Comparison of ENCODE assay signal across 14 cellular contexts in genomic region chr21:20662523-20662922, GRCh38.
"Had no signal": no experiment of that assay in that cellular context is flagged by ENCODE, and none has a peak within 500 bp of the region (broad histone marks: within the 10 kb centered on the region; RNA-seq: fewer than 3 reads in every experiment).

No MANE protein-coding gene starts in this region.

- H3K27me3 ChIP-seq: neutrophil had no signal

- H3K4me1 ChIP-seq: lower lobe of right lung had no signal

- H3K27ac ChIP-seq: lower lobe of right lung, neutrophil had no signal

- H3K36me3 ChIP-seq: lower lobe of right lung, neutrophil had no signal

- H3K4me3 ChIP-seq: lower lobe of right lung had no signal

- H3K36me3 Mint-ChIP-seq: activated CD4-positive, alpha-beta memory T cell treated with anti-CD3 and anti-CD28 coated beads for 36 hours; activated naive CD4-positive, alpha-beta T cell treated with anti-CD3 and anti-CD28 coated beads, Interleukin-2, amount 50 U/mL, for 72 hours; mesothelial cell of epicardium had no signal

- DNase-seq: activated CD4-positive, alpha-beta memory T cell treated with anti-CD3 and anti-CD28 coated beads for 36 hours; activated CD4-positive, alpha-beta T cell treated with anti-CD3 and anti-CD28 coated beads for 1 hour; activated effector memory CD4-positive, alpha-beta T cell treated with anti-CD3 and anti-CD28 coated beads, Interleukin-2, amount 50 U/mL, for 16 hours; activated T-cell treated with anti-CD3 and anti-CD28 coated beads, Interleukin-2, amount 50 U/mL, for 4 hours; hippocampal formation; left colon; lower lobe of right lung; stimulated activated CD4-positive, alpha-beta T cell treated with anti-CD3 and anti-CD28 coated beads, Interleukin-12 subunit alpha, Interleukin-12 subunit beta, amount 100 ng/mL, for 4 hours; stimulated activated CD4-positive, alpha-beta T cell treated with anti-CD3 and anti-CD28 coated beads, Interleukin-2, amount 100 ng/mL, for 24 hours; T-helper 1 cell; T1000 had no signal

- H3K4me3 Mint-ChIP-seq: activated CD4-positive, alpha-beta memory T cell treated with anti-CD3 and anti-CD28 coated beads for 36 hours; activated T-cell treated with anti-CD3 and anti-CD28 coated beads, Interleukin-2, amount 50 U/mL, for 4 hours; mesothelial cell of epicardium had no signal

- H3K27ac Mint-ChIP-seq: activated CD4-positive, alpha-beta memory T cell treated with anti-CD3 and anti-CD28 coated beads for 36 hours; activated naive CD4-positive, alpha-beta T cell treated with anti-CD3 and anti-CD28 coated beads, Interleukin-2, amount 50 U/mL, for 72 hours; mesothelial cell of epicardium had no signal

- ATAC-seq: activated naive CD4-positive, alpha-beta T cell treated with anti-CD3 and anti-CD28 coated beads, Interleukin-2, amount 50 U/mL, for 72 hours; activated T-cell treated with anti-CD3 and anti-CD28 coated beads, Interleukin-2, amount 50 U/mL, for 4 hours; left colon; lower lobe of right lung had no signal

- H3K4me1 Mint-ChIP-seq: mesothelial cell of epicardium had no signal

- H3K27me3 Mint-ChIP-seq: activated CD4-positive, alpha-beta memory T cell treated with anti-CD3 and anti-CD28 coated beads for 36 hours had no signal

- H3K9me3 ChIP-seq: lower lobe of right lung, neutrophil had no signal
